23 cellular contexts compared by ENCODE assay signal in genomic region chr3:52479037-52479875, GRCh38. TPM values are rescaled to one million over a fixed set of nuclear protein-coding genes. Genes with fewer than 3 reads are reported as not detected.
"Had no signal": no experiment of that assay in that cellular context is flagged by ENCODE, and none has a peak within 500 bp of the region (broad histone marks: within the 10 kb centered on the region; RNA-seq: fewer than 3 reads in every experiment).

No MANE protein-coding gene starts in this region.

- H3K4me1 Mint-ChIP-seq: activated CD4-positive, alpha-beta memory T cell treated with anti-CD3 and anti-CD28 coated beads, Interleukin-2, amount 10 ng/mL, durations not matched to agents 7 days and 5 days; activated naive CD4-positive, alpha-beta T cell treated with anti-CD3 and anti-CD28 coated beads, Interleukin-2, amount 50 U/mL, for 24 hours had no signal

- H3K4me3 Mint-ChIP-seq: activated CD4-positive, alpha-beta memory T cell treated with anti-CD3 and anti-CD28 coated beads, Interleukin-2, amount 10 ng/mL, durations not matched to agents 7 days and 5 days; activated naive CD4-positive, alpha-beta T cell treated with anti-CD3 and anti-CD28 coated beads, Interleukin-2, amount 50 U/mL, for 24 hours; naive B cell; neural crest cell; stimulated activated naive CD8-positive, alpha-beta T cell treated with anti-CD3 and anti-CD28 coated beads, Interleukin-15, Interleukin-2, amounts not matched to agents 100 ng/mL and 50 ng/mL, for 24 hours; T-helper 17 cell had no signal

- H3K27me3 Mint-ChIP-seq: activated CD4-positive, alpha-beta memory T cell treated with anti-CD3 and anti-CD28 coated beads, Interleukin-2, amount 10 ng/mL, durations not matched to agents 7 days and 5 days; activated naive CD4-positive, alpha-beta T cell treated with anti-CD3 and anti-CD28 coated beads, Interleukin-2, amount 50 U/mL, for 24 hours; naive B cell; stimulated activated naive CD8-positive, alpha-beta T cell treated with anti-CD3 and anti-CD28 coated beads, Interleukin-15, Interleukin-2, amounts not matched to agents 100 ng/mL and 50 ng/mL, for 24 hours; T-helper 17 cell had no signal

- H3K9me3 Mint-ChIP-seq: activated CD4-positive, alpha-beta memory T cell treated with anti-CD3 and anti-CD28 coated beads, Interleukin-2, amount 10 ng/mL, durations not matched to agents 7 days and 5 days; activated naive CD4-positive, alpha-beta T cell treated with anti-CD3 and anti-CD28 coated beads, Interleukin-2, amount 50 U/mL, for 24 hours; naive B cell; neural crest cell; stimulated activated naive CD8-positive, alpha-beta T cell treated with anti-CD3 and anti-CD28 coated beads, Interleukin-15, Interleukin-2, amounts not matched to agents 100 ng/mL and 50 ng/mL, for 24 hours had no signal

- H3K27ac Mint-ChIP-seq: activated CD4-positive, alpha-beta memory T cell treated with anti-CD3 and anti-CD28 coated beads, Interleukin-2, amount 10 ng/mL, durations not matched to agents 7 days and 5 days; activated naive CD4-positive, alpha-beta T cell treated with anti-CD3 and anti-CD28 coated beads, Interleukin-2, amount 50 U/mL, for 24 hours; stimulated activated naive CD8-positive, alpha-beta T cell treated with anti-CD3 and anti-CD28 coated beads, Interleukin-15, Interleukin-2, amounts not matched to agents 100 ng/mL and 50 ng/mL, for 24 hours; T-helper 17 cell had no signal

- ATAC-seq: lower lobe of right lung, T-helper 17 cell had no signal

- DNase-seq: activated CD4-positive, alpha-beta memory T cell treated with anti-CD3 and anti-CD28 coated beads, Interleukin-2, amount 10 ng/mL, durations not matched to agents 7 days and 5 days; activated CD4-positive, alpha-beta T cell treated with anti-CD3 and anti-CD28 coated beads for 48 hours; activated CD4-positive, CD25-positive, alpha-beta regulatory T cell; activated gamma-delta T cell; activated T-cell treated with anti-CD3 and anti-CD28 coated beads for 4 hours; adrenal gland; cerebellar nuclear complex; effector CD8-positive, alpha-beta T cell; head of caudate nucleus; hypothalamus; lower lobe of right lung; mesendoderm; naive B cell; occipital lobe; retina; stimulated activated CD4-positive, alpha-beta T cell treated with anti-CD3 and anti-CD28 coated beads, Interleukin-2, amount 100 ng/mL, for 48 hours; SW 1271; T-helper 17 cell; transverse colon had no signal

RNA-seq across cellular contexts. Expression of gene STAB1, which starts 15.9 kb away (rescaled TPM):
- total RNA-seq: activated CD4-positive, alpha-beta memory T cell treated with anti-CD3 and anti-CD28 coated beads, Interleukin-2, amount 10 ng/mL, durations not matched to agents 7 days and 5 days; SJSA1 had no signal

RNA-seq across cellular contexts. Expression of gene TNNC1, which starts 25.4 kb away (rescaled TPM):
- total RNA-seq: neural crest cell, occipital lobe had no signal
